21 cellular contexts compared by ENCODE assay signal in the genomic region with DNA sequence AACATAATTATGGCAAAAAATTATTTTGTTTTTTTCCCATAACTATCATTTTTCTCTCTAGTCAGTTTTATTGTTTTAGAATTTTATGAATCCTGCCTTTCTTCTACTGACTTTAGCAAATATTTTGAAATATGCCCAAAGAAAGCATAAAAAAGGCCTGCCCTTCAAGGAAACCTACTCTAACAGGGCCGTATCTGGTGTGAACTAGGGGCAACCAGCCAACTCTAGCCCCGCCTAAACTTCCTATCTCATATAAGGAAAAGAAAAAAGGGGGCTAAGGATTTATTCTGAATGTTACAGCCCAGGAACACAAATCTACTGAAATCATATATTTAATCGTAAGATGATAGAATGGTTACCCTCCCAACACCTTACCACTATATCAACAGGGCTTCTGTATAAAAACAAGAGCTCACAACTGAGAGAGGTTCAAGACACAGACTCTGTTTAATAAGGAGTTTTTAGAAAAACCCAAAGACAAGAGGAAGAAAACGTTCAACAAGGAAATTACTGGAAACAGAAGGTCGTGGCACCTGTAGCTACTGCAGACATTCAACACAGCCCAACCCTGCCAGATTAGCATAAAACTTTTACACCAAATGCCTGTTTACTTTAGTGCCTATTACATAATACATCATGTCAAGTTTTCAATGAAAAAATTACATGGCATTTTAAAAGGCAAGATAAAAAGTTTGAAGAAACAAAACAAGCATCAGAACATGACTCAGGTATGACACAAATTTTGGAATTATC. TPM values are rescaled to one million over a fixed set of nuclear protein-coding genes. Genes with fewer than 3 reads are reported as not detected.
DNase-seq lines count a peak whose midpoint lies in the region; ATAC-seq and TF ChIP-seq lines count a peak whose summit lies in the region.
"Had no signal": no experiment of that assay in that cellular context is flagged by ENCODE, and none has a peak within 500 bp of the region (broad histone marks: within the 10 kb centered on the region; RNA-seq: fewer than 3 reads in every experiment).

No MANE protein-coding gene starts in this region.

- no peaks in the 10 kb centered on the region for H3K27me3 ChIP-seq in SK-N-SH (ENCODE audit: insufficient read depth)
- H3K27me3 ChIP-seq in right atrium auricular region: no peaks in the 10 kb centered on the region
- no peaks in the 10 kb centered on the region for H3K27me3 ChIP-seq in gastrocnemius medialis

- TF ChIP-seq EP300 in SK-N-SH (IDR thresholded peaks at IDR 0.05; ENCODE audit: borderline replicate concordance in 1 of 2, low read depth in 1 of 2, low read length in 1 of 2): no peak

- DNase-seq in SK-N-SH (no peak), right atrium auricular region (ENCODE audit: low spot score) (no peak), gastrocnemius medialis (no peak), HPDE6-E6E7 (ENCODE audit: extremely low spot score) (no peak), EL (no peak)
- DNase-seq in effector CD4-positive, alpha-beta T cell: no peak
- DNase-seq: 8988T; CD4-positive, alpha-beta memory T cell; DMS79; NCI-H1092; NCI-H146; NCI-H2081 treated with DMSO at 0.1 percent for 48 hours; NCI-H524 treated with DMSO at 0.1 percent for 48 hours; SHP77 treated with DMSO at 0.1 percent for 48 hours had no signal

- no peak for TF ChIP-seq RAD21 in SK-N-SH (IDR thresholded peaks at IDR 0.05; ENCODE audit: low read length)

- POLR2A ChIA-PET in SK-N-SH (lab: Yijun Ruan, JAX): no interaction called here

- WGBS in SK-N-SH (ENCODE audit: low lambda C conversion rate): 66% methylated on average over 5 of the region's 5 CpGs

- ATAC-seq in SK-N-SH treated with all-trans-retinoic acid at 6 μM for 48 hours: no peak
- ATAC-seq in gastrocnemius medialis: no peak
- no peak for ATAC-seq in HG03097 (IDR thresholded peaks at IDR 0.05; ENCODE audit: low FRiP score, unreplicated experiment)

- no peak overlapping the region for H3K4me2 ChIP-seq in SK-N-SH
- H3K4me2 ChIP-seq: KMS-11 had no signal

- CTCF ChIA-PET in SK-N-SH (lab: Yijun Ruan, JAX): no interaction called here

- no peaks in the 10 kb centered on the region; a peak in 1 of 4 replicates for H3K4me1 ChIP-seq in SK-N-SH (ENCODE audit: control insufficient read depth in 1 of 2, insufficient read depth in 2 of 2, low read depth in 1 of 2, low read length in 1 of 2)
- no peaks in the 10 kb centered on the region for H3K4me1 ChIP-seq in right atrium auricular region
- no peaks in the 10 kb centered on the region for H3K4me1 ChIP-seq in gastrocnemius medialis

- H3K36me3 ChIP-seq in SK-N-SH (replicated peaks in 1 of 2; ENCODE audit: control insufficient read depth in 1 of 2, insufficient read depth in 2 of 2, low read length in 1 of 2) (no peaks in the 10 kb centered on the region), right atrium auricular region (no peaks in the 10 kb centered on the region), gastrocnemius medialis (no peaks in the 10 kb centered on the region)

- no peaks in the 10 kb centered on the region for H3K79me2 ChIP-seq in SK-N-SH (ENCODE audit: insufficient read depth)

- no peaks in the 10 kb centered on the region for H3F3A ChIP-seq in SK-N-SH (replicated peaks; ENCODE audit: insufficient read depth)

- H3K9me2 ChIP-seq in SK-N-SH: no peaks in the 10 kb centered on the region

- TF ChIP-seq POLR2A in gastrocnemius medialis (IDR thresholded peaks at IDR 0.05): no peak

- H3K9ac ChIP-seq in SK-N-SH: no peak overlapping the region
- H3K9ac ChIP-seq: KMS-11 had no signal

- intact Hi-C loops in gastrocnemius medialis (cut with DNase I; ENCODE audit: low total_unique reads): no loop called here

- TF ChIP-seq CTCF in SK-N-SH (IDR thresholded peaks at IDR 0.05) (no peak), right atrium auricular region (IDR thresholded peaks at IDR 0.05) (no peak), gastrocnemius medialis (IDR thresholded peaks at IDR 0.05 in 4 of 5, conservative IDR thresholded peaks at IDR 0.05 in 1 of 5) (no peak)

- in situ Hi-C loops in gastrocnemius medialis (cut with MboI; ENCODE audit: low sequenced_read_pairs in 4 of 4): no loop called here

- H4K20me1 ChIP-seq in SK-N-SH (ENCODE audit: insufficient read depth): no peaks in the 10 kb centered on the region

- peak overlapping the region; percentile 1; the same call in 1 of the 2 replicates for H2AFZ ChIP-seq in SK-N-SH (ENCODE audit: low read depth)

- H3K9me3 ChIP-seq in SK-N-SH: no peaks in the 10 kb centered on the region
- peaks cover 0 to 18% of the 10 kb centered on the region in 2 donors for H3K9me3 ChIP-seq in right atrium auricular region
- no peaks in the 10 kb centered on the region for H3K9me3 ChIP-seq in gastrocnemius medialis

- H3K4me3 ChIP-seq in SK-N-SH (ENCODE audit: low read depth in 2 of 2, low read length in 1 of 2) (no peak overlapping the region), right atrium auricular region (no peak overlapping the region), gastrocnemius medialis (no peak overlapping the region)

- no peak overlapping the region for H3K27ac ChIP-seq in SK-N-SH (ENCODE audit: low read depth in 2 of 2, low read length in 1 of 2)
- peak overlapping the region; percentile 29 to 60 for H3K27ac ChIP-seq in right atrium auricular region
- H3K27ac ChIP-seq in gastrocnemius medialis: peak overlapping the region; percentile 27 to 70 (median 54)
- H3K27ac ChIP-seq: KMS-11 had no signal

TF ChIP-seq in SK-N-SH, 30 proteins besides CTCF, POLR2A, EP300 and RAD21 (continues in another document):
- no peak for TF ChIP-seq ELF1 (IDR thresholded peaks at IDR 0.05)
- TF ChIP-seq SIN3A (IDR thresholded peaks at IDR 0.05; ENCODE audit: borderline replicate concordance, low read depth, low read length): no peak
- TF ChIP-seq, protein P1, sequence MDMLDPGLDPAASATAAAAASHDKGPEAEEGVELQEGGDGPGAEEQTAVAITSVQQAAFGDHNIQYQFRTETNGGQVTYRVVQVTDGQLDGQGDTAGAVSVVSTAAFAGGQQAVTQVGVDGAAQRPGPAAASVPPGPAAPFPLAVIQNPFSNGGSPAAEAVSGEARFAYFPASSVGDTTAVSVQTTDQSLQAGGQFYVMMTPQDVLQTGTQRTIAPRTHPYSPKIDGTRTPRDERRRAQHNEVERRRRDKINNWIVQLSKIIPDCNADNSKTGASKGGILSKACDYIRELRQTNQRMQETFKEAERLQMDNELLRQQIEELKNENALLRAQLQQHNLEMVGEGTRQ (IDR thresholded peaks at IDR 0.05; ENCODE audit: borderline replicate concordance, low read depth, low read length): no peak
- TF ChIP-seq SMC3 (IDR thresholded peaks at IDR 0.05; ENCODE audit: low read depth, low read length): no peak
- TF ChIP-seq, protein P2, sequence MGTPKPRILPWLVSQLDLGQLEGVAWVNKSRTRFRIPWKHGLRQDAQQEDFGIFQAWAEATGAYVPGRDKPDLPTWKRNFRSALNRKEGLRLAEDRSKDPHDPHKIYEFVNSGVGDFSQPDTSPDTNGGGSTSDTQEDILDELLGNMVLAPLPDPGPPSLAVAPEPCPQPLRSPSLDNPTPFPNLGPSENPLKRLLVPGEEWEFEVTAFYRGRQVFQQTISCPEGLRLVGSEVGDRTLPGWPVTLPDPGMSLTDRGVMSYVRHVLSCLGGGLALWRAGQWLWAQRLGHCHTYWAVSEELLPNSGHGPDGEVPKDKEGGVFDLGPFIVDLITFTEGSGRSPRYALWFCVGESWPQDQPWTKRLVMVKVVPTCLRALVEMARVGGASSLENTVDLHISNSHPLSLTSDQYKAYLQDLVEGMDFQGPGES (IDR thresholded peaks at IDR 0.05; ENCODE audit: low read depth, low read length): no peak
- TF ChIP-seq POLR2AphosphoS5 (IDR thresholded peaks at IDR 0.05; ENCODE audit: low read depth, low read length): no peak
- TF ChIP-seq RCOR1 (IDR thresholded peaks at IDR 0.05; ENCODE audit: low read length): no peak

TF ChIP-seq in SK-N-SH treated with all-trans-retinoic acid at 6 μM for 48 hours, 23 proteins besides CTCF, POLR2A, EP300 and RAD21 (continues in another document):
- no peak for TF ChIP-seq ZNF8 (CRISPR knock-in tag; IDR thresholded peaks at IDR 0.05)
- TF ChIP-seq ZNF565 (CRISPR knock-in tag; conservative IDR thresholded peaks at IDR 0.05; ENCODE audit: low read depth): no peak
- no peak for TF ChIP-seq GLIS3 (CRISPR knock-in tag; IDR thresholded peaks at IDR 0.05)
- TF ChIP-seq PPARA (CRISPR knock-in tag; IDR thresholded peaks at IDR 0.05; ENCODE audit: borderline replicate concordance): no peak
- no peak for TF ChIP-seq ZFP3 (CRISPR knock-in tag; IDR thresholded peaks at IDR 0.05)
- TF ChIP-seq RARB (CRISPR knock-in tag; IDR thresholded peaks at IDR 0.05): no peak
- TF ChIP-seq ZC3H10 (CRISPR knock-in tag; IDR thresholded peaks at IDR 0.05): no peak
- no peak for TF ChIP-seq ZFP30 (CRISPR knock-in tag; IDR thresholded peaks at IDR 0.05)
- TF ChIP-seq, protein P3, sequence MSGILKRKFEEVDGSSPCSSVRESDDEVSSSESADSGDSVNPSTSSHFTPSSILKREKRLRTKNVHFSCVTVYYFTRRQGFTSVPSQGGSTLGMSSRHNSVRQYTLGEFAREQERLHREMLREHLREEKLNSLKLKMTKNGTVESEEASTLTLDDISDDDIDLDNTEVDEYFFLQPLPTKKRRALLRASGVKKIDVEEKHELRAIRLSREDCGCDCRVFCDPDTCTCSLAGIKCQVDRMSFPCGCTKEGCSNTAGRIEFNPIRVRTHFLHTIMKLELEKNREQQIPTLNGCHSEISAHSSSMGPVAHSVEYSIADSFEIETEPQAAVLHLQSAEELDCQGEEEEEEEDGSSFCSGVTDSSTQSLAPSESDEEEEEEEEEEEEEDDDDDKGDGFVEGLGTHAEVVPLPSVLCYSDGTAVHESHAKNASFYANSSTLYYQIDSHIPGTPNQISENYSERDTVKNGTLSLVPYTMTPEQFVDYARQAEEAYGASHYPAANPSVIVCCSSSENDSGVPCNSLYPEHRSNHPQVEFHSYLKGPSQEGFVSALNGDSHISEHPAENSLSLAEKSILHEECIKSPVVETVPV (CRISPR knock-in tag; IDR thresholded peaks at IDR 0.05): no peak
- no peak for TF ChIP-seq ESRRG (CRISPR knock-in tag; IDR thresholded peaks at IDR 0.05)
- TF ChIP-seq TCF4 (CRISPR knock-in tag; IDR thresholded peaks at IDR 0.05; ENCODE audit: borderline replicate concordance): no peak
- TF ChIP-seq ISL1 (CRISPR knock-in tag; IDR thresholded peaks at IDR 0.05): no peak
- TF ChIP-seq CSDC2 (CRISPR knock-in tag; IDR thresholded peaks at IDR 0.05): no peak
- no peak for TF ChIP-seq SNAI2 (CRISPR knock-in tag; IDR thresholded peaks at IDR 0.05)

RNA-seq across cellular contexts. Expression of gene EPYC, which starts 12.9 kb away (rescaled TPM):
- not detected in 2 replicates for polyA plus RNA-seq in SK-N-SH (2012; rRNA removed)
- 0.03 TPM in 1 of 2 replicates, not detected in the other for polyA plus RNA-seq in SK-N-SH (2012; cell fraction: cytosol; rRNA removed)
- polyA plus RNA-seq in SK-N-SH (2012; cell fraction: nucleus; rRNA removed): not detected in 2 replicates
- total RNA-seq in right atrium auricular region (not detected), gastrocnemius medialis (not detected)
- total RNA-seq: CD4-positive, alpha-beta memory T cell; G401; MCF 10A had no signal
- polyA plus RNA-seq: BJ; CD4-positive, alpha-beta memory T cell had no signal

RNA-seq across cellular contexts. Expression of gene KERA, which starts 40.1 kb away (rescaled TPM):
- not detected in 2 replicates for polyA plus RNA-seq in SK-N-SH (2012; rRNA removed)
- polyA plus RNA-seq in SK-N-SH (2012; cell fraction: cytosol; rRNA removed): not detected in 2 replicates
- polyA plus RNA-seq in SK-N-SH (2012; cell fraction: nucleus; rRNA removed): not detected in 2 replicates
- not detected for total RNA-seq in right atrium auricular region
- under 1 TPM in 1 of 4 donors, not detected in 3; 0.73 TPM for total RNA-seq in gastrocnemius medialis
- total RNA-seq: CD4-positive, alpha-beta memory T cell; G401; H4; MCF 10A had no signal
- polyA plus RNA-seq: BJ; CD4-positive, alpha-beta memory T cell had no signal

Comparison
In these comparisons a context has a peak if more than half of its experiments do, and no peak if none do; other contexts are left out.
1. H3K27ac ChIP-seq: peak in right atrium auricular region (2 of 2) and gastrocnemius medialis (4 of 4); none in SK-N-SH (0 of 2).